In the genomic region with DNA sequence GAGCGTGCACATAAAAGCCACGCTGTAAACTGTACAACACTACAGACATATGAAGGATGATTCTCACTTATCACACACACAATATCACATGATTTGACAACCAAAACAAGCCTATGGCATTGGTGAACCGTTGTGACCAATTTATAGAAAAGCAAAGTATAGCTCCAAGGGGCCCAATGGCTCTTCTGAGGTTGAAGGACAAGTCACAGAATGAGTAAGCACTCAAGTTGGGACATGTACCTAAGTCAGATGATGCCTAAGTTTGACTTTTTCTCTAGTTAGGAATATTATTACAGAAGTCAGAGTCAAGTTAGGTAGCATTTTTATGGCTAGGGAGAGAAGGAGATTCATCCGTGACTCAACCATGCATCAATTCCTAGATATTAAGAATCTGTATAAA, we compare ENCODE assay signal across 14 cellular contexts. TPM values are rescaled to one million over a fixed set of nuclear protein-coding genes. Genes with fewer than 3 reads are reported as not detected.
DNase-seq lines count a peak whose midpoint lies in the region; ATAC-seq and TF ChIP-seq lines count a peak whose summit lies in the region.
"Had no signal": no experiment of that assay in that cellular context is flagged by ENCODE, and none has a peak within 500 bp of the region (broad histone marks: within the 10 kb centered on the region; RNA-seq: fewer than 3 reads in every experiment).

No MANE protein-coding gene starts in this region.

- no peak overlapping the region for H3K9ac ChIP-seq in PC-3 (ENCODE audit: low read length)

- peaks cover 20% of the 10 kb centered on the region for H3K79me2 ChIP-seq in PC-3 (ENCODE audit: low read length)

- H3K9me3 ChIP-seq in PC-3 (ENCODE audit: low read length): no peaks in the 10 kb centered on the region
- H3K9me3 ChIP-seq: pancreas, thoracic aorta had no signal

- H3K27me3 ChIP-seq in PC-3 (ENCODE audit: low read length): no peaks in the 10 kb centered on the region
- H3K27me3 ChIP-seq: pancreas had no signal

- TF ChIP-seq CTCF in PC-3 (conservative IDR thresholded peaks at IDR 0.05; ENCODE audit: low read depth, low read length): no peak

- no peak overlapping the region for H2AFZ ChIP-seq in PC-3 (ENCODE audit: low read length)

- peaks cover 13% of the 10 kb centered on the region for H3K4me1 ChIP-seq in PC-3 (ENCODE audit: insufficient read depth, low read length)

- no peaks in the 10 kb centered on the region for H3K9me2 ChIP-seq in PC-3 (replicated peaks; ENCODE audit: low read length)

- H3K27ac ChIP-seq in PC-3 (ENCODE audit: low read length): peak overlapping the region; percentile 54
- H3K27ac ChIP-seq: pancreas, thoracic aorta had no signal

- CTCF ChIA-PET in PC-3 (lab: Charles Lee): no interaction called here

- POLR2A ChIA-PET in PC-3 (lab: Charles Lee; ENCODE audit: unreplicated experiment): no interaction called here

- H4K20me1 ChIP-seq in PC-3 (ENCODE audit: low read length): no peaks in the 10 kb centered on the region

- peak overlapping the region; percentile 29 for H3K4me2 ChIP-seq in PC-3 (ENCODE audit: low read length)

- no peak overlapping the region for H3K4me3 ChIP-seq in PC-3 (ENCODE audit: low read length)
- H3K4me3 ChIP-seq: pancreas, thoracic aorta had no signal

- ATAC-seq in GM18498 (IDR thresholded peaks at IDR 0.05; ENCODE audit: unreplicated experiment) (peak; percentile 63), GM21360 (IDR thresholded peaks at IDR 0.05; ENCODE audit: unreplicated experiment) (peak; percentile 86), HG02885 (IDR thresholded peaks at IDR 0.05; ENCODE audit: poor library complexity, unreplicated experiment) (peak; percentile 83), PC-3 (peak; percentile 18; the same call in 1 of the 2 replicates)
- ATAC-seq: pancreas had no signal

- intact Hi-C loops in PC-3 (cut with micrococcal nuclease): no loop called here

- DNase-seq in PC-3 (peak; percentile 76), dermis blood vessel endothelial cell (no peak), NCI-H748 treated with DMSO at 0.1 percent for 48 hours (lab: John Stamatoyannopoulos, UW) (no peak), OCI-M2 (lab: John Stamatoyannopoulos, UW; ENCODE audit: unreplicated experiment) (no peak)
- no peak for DNase-seq in activated CD8-positive, alpha-beta memory T cell treated with anti-CD3 and anti-CD28 coated beads for 24 hours
- DNase-seq: activated CD8-positive, alpha-beta memory T cell treated with anti-CD3 and anti-CD28 coated beads, Interleukin-2, amount 50 U/mL, for 4 hours; central memory CD4-positive, alpha-beta T cell; kidney glomerular epithelial cell; pancreas; stimulated activated CD4-positive, alpha-beta T cell treated with anti-CD3 and anti-CD28 coated beads, Interleukin-12 subunit alpha, Interleukin-12 subunit beta, amount 100 ng/mL, for 4 hours had no signal

- no TSS peak for BruUV-seq in PC-3 (replicated peaks; lab: Mats Ljungman, UMichigan)

- H3K36me3 ChIP-seq in PC-3 (ENCODE audit: low read depth, low read length): peaks cover 32% of the 10 kb centered on the region
- H3K36me3 ChIP-seq: pancreas had no signal

- H3F3A ChIP-seq in PC-3 (ENCODE audit: low read length, unreplicated experiment): no peaks in the 10 kb centered on the region

RNA-seq across cellular contexts. Expression of gene PLPP3, which starts 45.7 kb away (rescaled TPM):
- total RNA-seq in PC-3 (2014; rRNA removed) (32.8 and 41.0 TPM in 2 replicates), dermis blood vessel endothelial cell (39.1 and 49.2 TPM in 2 replicates)

Comparison
In these comparisons a context has a peak if more than half of its experiments do, and no peak if none do; other contexts are left out.
1. ATAC-seq: peak in every context shown above with its lines; median percentile 86 in GM21360; 83 in HG02885; 63 in GM18498; 18 in PC-3.